23 cellular contexts compared by ENCODE assay signal in genomic region chr12:79925492-79925891, GRCh38. TPM values are rescaled to one million over a fixed set of nuclear protein-coding genes. Genes with fewer than 3 reads are reported as not detected.
DNase-seq lines count a peak whose midpoint lies in the region; ATAC-seq and TF ChIP-seq lines count a peak whose summit lies in the region.
"Had no signal": no experiment of that assay in that cellular context is flagged by ENCODE, and none has a peak within 500 bp of the region (broad histone marks: within the 10 kb centered on the region; RNA-seq: fewer than 3 reads in every experiment).

No MANE protein-coding gene starts in this region.

- H3K27me3 ChIP-seq in CD4-positive, alpha-beta memory T cell (ENCODE audit: insufficient read depth, low read length) = no peaks in the 10 kb centered on the region
- H3K27me3 ChIP-seq in mesenchymal stem cell (ENCODE audit: control insufficient read depth in 1 of 2, insufficient read depth in 1 of 2, low read length in 2 of 2) = no peaks in the 10 kb centered on the region
- H3K27me3 ChIP-seq: breast epithelium had no signal

- intact Hi-C loops in CD4-positive, alpha-beta memory T cell (cut with micrococcal nuclease) = no loop called here

- no peak for TF ChIP-seq CTCF in HFFc6 (IDR thresholded peaks at IDR 0.05)
- TF ChIP-seq CTCF in choroid plexus epithelial cell (conservative IDR thresholded peaks at IDR 0.05; ENCODE audit: low read depth, low read length) = no peak

- H3K18ac ChIP-seq in mesenchymal stem cell (ENCODE audit: low read depth in 1 of 2, low read length in 2 of 2) = no peak overlapping the region

- no peak overlapping the region for H4K91ac ChIP-seq in mesenchymal stem cell (ENCODE audit: low read length)

- H2AFZ ChIP-seq in mesenchymal stem cell (ENCODE audit: low read depth, low read length) = no peak overlapping the region

- no peaks in the 10 kb centered on the region for H3K36me3 ChIP-seq in CD4-positive, alpha-beta memory T cell (ENCODE audit: insufficient read depth, low read length)
- H3K36me3 ChIP-seq in mesenchymal stem cell (ENCODE audit: control insufficient read depth in 1 of 2, insufficient read depth in 2 of 2, low read depth in 1 of 2, low read length in 2 of 2) = no peaks in the 10 kb centered on the region
- H3K36me3 ChIP-seq: breast epithelium had no signal

- no peak overlapping the region for H4K8ac ChIP-seq in mesenchymal stem cell (ENCODE audit: low read length)

- no CpG with 5 or more reads among the region's 1 CpG for WGBS in mesenchymal stem cell

- no peaks in the 10 kb centered on the region for H3K27me3 Mint-ChIP-seq in CD4-positive, alpha-beta memory T cell
- H3K27me3 Mint-ChIP-seq in HFFc6 (ENCODE audit: insufficient read depth) = no peaks in the 10 kb centered on the region
- H3K27me3 Mint-ChIP-seq: activated CD4-positive, alpha-beta memory T cell treated with anti-CD3 and anti-CD28 coated beads for 36 hours; activated T-cell treated with anti-CD3 and anti-CD28 coated beads, Interleukin-2, amount 50 U/mL, for 24 hours; stimulated activated naive CD8-positive, alpha-beta T cell treated with anti-CD3 and anti-CD28 coated beads, Interleukin-15, amount 100 ng/mL, for 72 hours had no signal

- POLR2A ChIA-PET in CD4-positive, alpha-beta memory T cell (lab: Charles Lee; ENCODE audit: partially characterized antibody) = interaction anchor here (0.7 to 1.5 kb wide), 2 partner anchors 8 to 10 kb away, joined by 3 to 4 read pairs; partner anchors contain the start of gene PPP1R12A

- H3K79me1 ChIP-seq in mesenchymal stem cell (replicated peaks; ENCODE audit: low read length, poor library complexity, severe bottlenecking) = no peaks in the 10 kb centered on the region

- H3K4me3 ChIP-seq in CD4-positive, alpha-beta memory T cell (ENCODE audit: low read length in 2 of 2) = no peak overlapping the region
- H3K4me3 ChIP-seq in choroid plexus epithelial cell (ENCODE audit: low read depth, low read length) (no peak overlapping the region), mesenchymal stem cell (ENCODE audit: insufficient read depth in 1 of 2, low read depth in 1 of 2, low read length in 2 of 2) (no peak overlapping the region)
- H3K4me3 ChIP-seq: breast epithelium had no signal

- no peaks in the 10 kb centered on the region for H3K9me3 Mint-ChIP-seq in CD4-positive, alpha-beta memory T cell
- H3K9me3 Mint-ChIP-seq in HFFc6 = no peaks in the 10 kb centered on the region
- H3K9me3 Mint-ChIP-seq: activated CD4-positive, alpha-beta memory T cell treated with anti-CD3 and anti-CD28 coated beads for 36 hours; activated T-cell treated with anti-CD3 and anti-CD28 coated beads, Interleukin-2, amount 50 U/mL, for 24 hours; stimulated activated naive CD8-positive, alpha-beta T cell treated with anti-CD3 and anti-CD28 coated beads, Interleukin-15, amount 100 ng/mL, for 72 hours had no signal

- H2BK120ac ChIP-seq in mesenchymal stem cell (ENCODE audit: low read depth, low read length) = no peak overlapping the region

- H2BK5ac ChIP-seq in mesenchymal stem cell (ENCODE audit: low read depth, low read length, poor library complexity, severe bottlenecking) = no peak overlapping the region

- no peak overlapping the region for H2BK15ac ChIP-seq in mesenchymal stem cell (ENCODE audit: low read depth, poor library complexity, severe bottlenecking)

- no peak overlapping the region for H2BK12ac ChIP-seq in mesenchymal stem cell (ENCODE audit: low read length in 2 of 2)

- peaks cover 0 to 3% of the 10 kb centered on the region in 2 donors for H3K36me3 Mint-ChIP-seq in CD4-positive, alpha-beta memory T cell
- peaks cover 12% of the 10 kb centered on the region for H3K36me3 Mint-ChIP-seq in HFFc6 (ENCODE audit: low read depth)
- H3K36me3 Mint-ChIP-seq: activated CD4-positive, alpha-beta memory T cell treated with anti-CD3 and anti-CD28 coated beads for 36 hours had no signal

- H3K9me3 ChIP-seq in CD4-positive, alpha-beta memory T cell (ENCODE audit: control insufficient read depth in 1 of 2, low read length in 2 of 2) = no peaks in the 10 kb centered on the region
- H3K9me3 ChIP-seq in mesenchymal stem cell (ENCODE audit: control insufficient read depth, low read length) = no peaks in the 10 kb centered on the region
- H3K9me3 ChIP-seq: breast epithelium had no signal

- no peak overlapping the region for H3K4me2 ChIP-seq in mesenchymal stem cell (ENCODE audit: low read length, poor library complexity, severe bottlenecking)

- no peak overlapping the region for H3K23ac ChIP-seq in mesenchymal stem cell (ENCODE audit: low read length in 2 of 2)

- no peak overlapping the region for H3K4me3 Mint-ChIP-seq in CD4-positive, alpha-beta memory T cell
- H3K4me3 Mint-ChIP-seq in HFFc6 = peak overlapping the region; percentile 12; the same call in 1 of the 2 replicates
- H3K4me3 Mint-ChIP-seq: activated CD4-positive, alpha-beta memory T cell treated with anti-CD3 and anti-CD28 coated beads for 36 hours; activated T-cell treated with anti-CD3 and anti-CD28 coated beads, Interleukin-2, amount 50 U/mL, for 24 hours; stimulated activated naive CD8-positive, alpha-beta T cell treated with anti-CD3 and anti-CD28 coated beads, Interleukin-15, amount 100 ng/mL, for 72 hours had no signal

- CTCF ChIA-PET in CD4-positive, alpha-beta memory T cell (lab: Charles Lee; ENCODE audit: partially characterized antibody) = no interaction called here

- H3K27ac Mint-ChIP-seq in CD4-positive, alpha-beta memory T cell = peak overlapping the region in 4 of 7 donors; percentile 0 to 63 (median 42)
- peak overlapping the region; percentile 12; the same call in 1 of the 2 replicates for H3K27ac Mint-ChIP-seq in HFFc6
- H3K27ac Mint-ChIP-seq: activated CD4-positive, alpha-beta memory T cell treated with anti-CD3 and anti-CD28 coated beads for 36 hours; activated T-cell treated with anti-CD3 and anti-CD28 coated beads, Interleukin-2, amount 50 U/mL, for 24 hours; stimulated activated naive CD8-positive, alpha-beta T cell treated with anti-CD3 and anti-CD28 coated beads, Interleukin-15, amount 100 ng/mL, for 72 hours had no signal

- H3K4me1 ChIP-seq in CD4-positive, alpha-beta memory T cell (ENCODE audit: insufficient read depth, low read length) = peaks cover 76% of the 10 kb centered on the region
- peaks cover 10% of the 10 kb centered on the region for H3K4me1 ChIP-seq in mesenchymal stem cell (ENCODE audit: control insufficient read depth, insufficient read depth, low read depth, low read length)
- H3K4me1 ChIP-seq: breast epithelium had no signal

- H3K9ac ChIP-seq in mesenchymal stem cell (ENCODE audit: low read length) = no peak overlapping the region

- H3K14ac ChIP-seq in mesenchymal stem cell (ENCODE audit: low read length in 2 of 2) = no peak overlapping the region

- peaks cover 37 to 82% (median 53%) of the 10 kb centered on the region in 4 donors for H3K4me1 Mint-ChIP-seq in CD4-positive, alpha-beta memory T cell
- peaks cover 49% of the 10 kb centered on the region for H3K4me1 Mint-ChIP-seq in HFFc6 (ENCODE audit: low read depth)

- ATAC-seq in GM21360 (IDR thresholded peaks at IDR 0.05; ENCODE audit: unreplicated experiment) (no peak), GM19452 (IDR thresholded peaks at IDR 0.05; ENCODE audit: unreplicated experiment) (no peak)
- ATAC-seq: sciatic nerve; stimulated activated naive CD8-positive, alpha-beta T cell treated with anti-CD3 and anti-CD28 coated beads, Interleukin-15, amount 100 ng/mL, for 72 hours had no signal

- DNase-seq in CD4-positive, alpha-beta memory T cell = no peak
- no peak for DNase-seq in HFFc6
- peak; percentile 39 for DNase-seq in choroid plexus epithelial cell (ENCODE audit: low read depth)
- peak; percentile 41 for DNase-seq in mesenchymal stem cell
- no peak for DNase-seq in NCI-H2081 treated with DMSO at 0.1 percent for 48 hours (lab: John Stamatoyannopoulos, UW)
- DNase-seq in EL = no peak
- DNase-seq: activated CD4-positive, alpha-beta memory T cell treated with anti-CD3 and anti-CD28 coated beads for 36 hours; activated naive CD4-positive, alpha-beta T cell treated with anti-CD3 and anti-CD28 coated beads, Interleukin-2, amount 50 U/mL, for 16 hours; activated T-cell treated with anti-CD3 and anti-CD28 coated beads, Interleukin-2, amount 50 U/mL, for 24 hours; COR-L47; effector memory CD4-positive, alpha-beta T cell; midbrain; NCI-H187; NCI-H446; occipital lobe; stimulated activated CD4-positive, alpha-beta T cell treated with anti-CD3 and anti-CD28 coated beads, Interleukin-1b, Interleukin-23, amount 100 ng/mL, for 48 hours; stimulated activated naive CD8-positive, alpha-beta T cell treated with anti-CD3 and anti-CD28 coated beads, Interleukin-15, amount 100 ng/mL, for 72 hours; T-helper 2 cell had no signal

- no peak overlapping the region for H2AK5ac ChIP-seq in mesenchymal stem cell (ENCODE audit: low read length, severe bottlenecking)

- no peak overlapping the region for H3K27ac ChIP-seq in CD4-positive, alpha-beta memory T cell (ENCODE audit: low read depth, low read length)
- no peak overlapping the region for H3K27ac ChIP-seq in mesenchymal stem cell (ENCODE audit: low read length, poor library complexity, severe bottlenecking)
- H3K27ac ChIP-seq: RWPE1 had no signal

- no peak overlapping the region for H3K4ac ChIP-seq in mesenchymal stem cell (ENCODE audit: low read depth in 1 of 2, low read length in 2 of 2)

RNA-seq across cellular contexts. Expression of gene PPP1R12A, which starts 9.4 kb away (rescaled TPM):
- total RNA-seq in CD4-positive, alpha-beta memory T cell = 100 to 1,000 TPM; 127 to 129 TPM
- polyA plus RNA-seq in CD4-positive, alpha-beta memory T cell = 100 to 1,000 TPM in 1 of 2 donors, 10 to 100 TPM in 1; 73.1 to 130 TPM
- 100 to 1,000 TPM; 104 to 122 (median 113) TPM for total RNA-seq in HFFc6 (2021; fragmentation: NEBNext Ultra II Directional; extraction: Animal tissue kit (Norgen Biotek cat#: 25700))
- polyA plus RNA-seq in mesenchymal stem cell (2013, experiment 1 of 2) = 167 TPM
- polyA plus RNA-seq in mesenchymal stem cell (2013, experiment 2 of 2) = 165 TPM

Comparison
In these comparisons a context has a peak if more than half of its experiments do, and no peak if none do; other contexts are left out.
1. DNase-seq: peak in choroid plexus epithelial cell (single experiment) and mesenchymal stem cell (single experiment); none in CD4-positive, alpha-beta memory T cell (0 of 5), HFFc6 (single experiment), NCI-H2081 treated with DMSO at 0.1 percent for 48 hours (single experiment) and EL (single experiment).